In the genomic region with DNA sequence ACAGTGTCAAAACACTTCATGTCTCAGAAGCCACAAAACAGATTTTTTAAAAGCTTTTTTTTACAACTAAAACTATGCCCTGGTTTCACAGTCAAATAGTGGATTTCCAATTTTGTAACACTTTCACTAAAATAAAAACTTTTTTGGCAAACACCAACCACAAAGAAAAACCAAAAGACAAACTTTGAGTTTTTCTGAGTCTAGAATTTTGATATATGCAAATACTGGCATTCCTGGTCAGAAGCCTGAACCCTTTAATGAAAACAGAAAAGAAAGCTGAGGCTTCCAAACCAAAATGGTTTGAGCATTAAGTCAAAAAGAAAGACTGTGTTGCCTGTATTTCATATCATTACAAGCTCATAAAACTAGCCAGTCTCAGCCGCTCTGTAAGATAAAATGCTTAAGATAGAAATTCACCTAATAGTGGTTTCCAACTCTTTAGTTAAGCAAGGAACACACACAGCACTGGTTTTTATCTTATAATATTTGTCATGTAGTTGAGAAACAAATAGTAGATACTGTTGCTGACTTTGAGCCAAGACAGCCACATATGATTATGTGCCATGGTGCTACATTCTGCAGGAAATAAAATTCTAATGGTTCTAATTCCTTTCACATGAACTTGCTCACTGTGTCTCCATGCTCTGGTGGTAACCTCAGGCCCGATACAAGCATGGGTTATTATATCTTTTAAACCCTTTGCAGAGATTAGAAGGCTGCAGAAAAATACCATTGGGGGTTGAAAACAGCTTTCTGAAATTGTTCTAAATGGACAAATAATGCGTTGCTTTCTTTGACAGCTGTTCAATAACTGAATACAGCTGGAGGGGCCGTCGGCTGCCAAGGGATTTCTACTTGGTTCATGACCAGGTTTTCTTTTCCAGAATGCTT, we compare ENCODE assay signal across 1 cellular context.
TF ChIP-seq lines count a peak whose summit lies in the region.

No MANE protein-coding gene starts in this region.

TF ChIP-seq in IMR-90, 13 proteins besides CTCF, POLR2A, EP300 and RAD21 (continued from another document):
- TF ChIP-seq RCOR1 (IDR thresholded peaks at IDR 0.05; ENCODE audit: insufficient replicate concordance, low read length) (no peak), MAZ (IDR thresholded peaks at IDR 0.05; ENCODE audit: borderline replicate concordance, low read depth, low read length) (no peak), CHD1 (IDR thresholded peaks at IDR 0.05; ENCODE audit: low read depth, low read length) (no peak), BHLHE40 (IDR thresholded peaks at IDR 0.05; ENCODE audit: low read depth, low read length) (no peak), SMC3 (IDR thresholded peaks at IDR 0.05; ENCODE audit: low read depth, low read length) (no peak), FOS (IDR thresholded peaks at IDR 0.05; ENCODE audit: low read depth, low read length) (no peak), MXI1 (IDR thresholded peaks at IDR 0.05; ENCODE audit: borderline replicate concordance, low read depth, low read length) (no peak), RFX5 (IDR thresholded peaks at IDR 0.05; ENCODE audit: low read depth, low read length) (no peak), CEBPB (IDR thresholded peaks at IDR 0.05; ENCODE audit: low read depth, low read length) (no peak), MAFK (IDR thresholded peaks at IDR 0.05; ENCODE audit: low read depth, low read length) (no peak)
- TF ChIP-seq, protein P1, sequence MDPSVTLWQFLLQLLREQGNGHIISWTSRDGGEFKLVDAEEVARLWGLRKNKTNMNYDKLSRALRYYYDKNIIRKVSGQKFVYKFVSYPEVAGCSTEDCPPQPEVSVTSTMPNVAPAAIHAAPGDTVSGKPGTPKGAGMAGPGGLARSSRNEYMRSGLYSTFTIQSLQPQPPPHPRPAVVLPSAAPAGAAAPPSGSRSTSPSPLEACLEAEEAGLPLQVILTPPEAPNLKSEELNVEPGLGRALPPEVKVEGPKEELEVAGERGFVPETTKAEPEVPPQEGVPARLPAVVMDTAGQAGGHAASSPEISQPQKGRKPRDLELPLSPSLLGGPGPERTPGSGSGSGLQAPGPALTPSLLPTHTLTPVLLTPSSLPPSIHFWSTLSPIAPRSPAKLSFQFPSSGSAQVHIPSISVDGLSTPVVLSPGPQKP (IDR thresholded peaks at IDR 0.05; ENCODE audit: borderline replicate concordance, low read depth, low read length) = no peak
- TF ChIP-seq, protein P2, sequence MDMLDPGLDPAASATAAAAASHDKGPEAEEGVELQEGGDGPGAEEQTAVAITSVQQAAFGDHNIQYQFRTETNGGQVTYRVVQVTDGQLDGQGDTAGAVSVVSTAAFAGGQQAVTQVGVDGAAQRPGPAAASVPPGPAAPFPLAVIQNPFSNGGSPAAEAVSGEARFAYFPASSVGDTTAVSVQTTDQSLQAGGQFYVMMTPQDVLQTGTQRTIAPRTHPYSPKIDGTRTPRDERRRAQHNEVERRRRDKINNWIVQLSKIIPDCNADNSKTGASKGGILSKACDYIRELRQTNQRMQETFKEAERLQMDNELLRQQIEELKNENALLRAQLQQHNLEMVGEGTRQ (IDR thresholded peaks at IDR 0.05; ENCODE audit: low read depth, low read length) = no peak
